Comparison of ENCODE assay signal across 11 cellular contexts in genomic region chr19:5960005-5961001, GRCh38. TPM values are rescaled to one million over a fixed set of nuclear protein-coding genes. Genes with fewer than 3 reads are reported as not detected.
DNase-seq lines count a peak whose midpoint lies in the region; ATAC-seq and TF ChIP-seq lines count a peak whose summit lies in the region.
"Had no signal": no experiment of that assay in that cellular context is flagged by ENCODE, and none has a peak within 500 bp of the region (broad histone marks: within the 10 kb centered on the region; RNA-seq: fewer than 3 reads in every experiment).

No MANE protein-coding gene starts in this region.

- CTCF ChIA-PET in activated CD4-positive, alpha-beta memory T cell treated with anti-CD3 and anti-CD28 coated beads, Interleukin-2, amount 10 ng/mL, durations not matched to agents 7 days and 5 days (lab: Charles Lee), result interaction anchor here (0.6 kb wide), 1 partner anchor 8 kb away, joined by 3 read pairs; no protein-coding TSS in a partner anchor

- DNase-seq in NCI-H1417 (lab: John Stamatoyannopoulos, UW) (peak; percentile 57 to 80 (median 62)), NCI-H1417 treated with DMSO at 0.1 percent for 48 hours (lab: John Stamatoyannopoulos, UW) (no peak), right atrium auricular region (ENCODE audit: low spot score) (no peak), stomach (no peak), NCI-H2107 (lab: John Stamatoyannopoulos, UW) (no peak), germinal center (ENCODE audit: low spot score) (no peak)
- no peak for DNase-seq in activated CD4-positive, alpha-beta memory T cell treated with anti-CD3 and anti-CD28 coated beads, Interleukin-2, amount 10 ng/mL, durations not matched to agents 7 days and 5 days
- DNase-seq: dermis blood vessel endothelial cell; stimulated activated CD4-positive, alpha-beta T cell treated with anti-CD3 and anti-CD28 coated beads, Interleukin-4, amount 100 ng/mL, for 1 hour had no signal

- H3K4me1 ChIP-seq in right atrium auricular region (peaks cover 0 to 98% of the 10 kb centered on the region in 2 donors), stomach (peaks cover 74 to 100% (median 90%) of the 10 kb centered on the region in 4 donors)

- no peak for TF ChIP-seq POLR2A in stomach (IDR thresholded peaks at IDR 0.05)

- POLR2A ChIA-PET in activated CD4-positive, alpha-beta memory T cell treated with anti-CD3 and anti-CD28 coated beads, Interleukin-2, amount 10 ng/mL, durations not matched to agents 7 days and 5 days (lab: Charles Lee), result no interaction called here

- intact Hi-C loops in stomach (cut with DNase I; ENCODE audit: low total_unique reads), result no loop called here

- H3K27me3 ChIP-seq in right atrium auricular region (no peaks in the 10 kb centered on the region), stomach (no peaks in the 10 kb centered on the region)

- peak overlapping the region; percentile 97 for H3K27ac Mint-ChIP-seq in activated CD4-positive, alpha-beta memory T cell treated with anti-CD3 and anti-CD28 coated beads, Interleukin-2, amount 10 ng/mL, durations not matched to agents 7 days and 5 days

- no peak for ATAC-seq in HG02884 (IDR thresholded peaks at IDR 0.05; ENCODE audit: unreplicated experiment)
- ATAC-seq: A549 had no signal

- H3K4me3 ChIP-seq in right atrium auricular region (no peak overlapping the region), stomach (no peak overlapping the region)
- H3K4me3 ChIP-seq: A549 had no signal

- peaks cover 13% of the 10 kb centered on the region for H3K36me3 Mint-ChIP-seq in activated CD4-positive, alpha-beta memory T cell treated with anti-CD3 and anti-CD28 coated beads, Interleukin-2, amount 10 ng/mL, durations not matched to agents 7 days and 5 days (ENCODE audit: low read depth)

- no peaks in the 10 kb centered on the region for H3K27me3 Mint-ChIP-seq in activated CD4-positive, alpha-beta memory T cell treated with anti-CD3 and anti-CD28 coated beads, Interleukin-2, amount 10 ng/mL, durations not matched to agents 7 days and 5 days

- no peak for TF ChIP-seq CTCF in right atrium auricular region (IDR thresholded peaks at IDR 0.05)
- TF ChIP-seq CTCF in stomach (IDR thresholded peaks at IDR 0.05), result no peak

- no peak for TF ChIP-seq EP300 in stomach (IDR thresholded peaks at IDR 0.05)

- 57 to 69% (median 66%) methylated on average over 15 to 18 of the region's 18 CpGs for WGBS in stomach, 5 donors

- no peaks in the 10 kb centered on the region for H3K36me3 ChIP-seq in right atrium auricular region
- peaks cover 0 to 10% (median 3%) of the 10 kb centered on the region in 4 donors for H3K36me3 ChIP-seq in stomach

- peak overlapping the region; percentile 15 for H3K4me3 Mint-ChIP-seq in activated CD4-positive, alpha-beta memory T cell treated with anti-CD3 and anti-CD28 coated beads, Interleukin-2, amount 10 ng/mL, durations not matched to agents 7 days and 5 days

- peaks cover 80% of the 10 kb centered on the region for H3K4me1 Mint-ChIP-seq in activated CD4-positive, alpha-beta memory T cell treated with anti-CD3 and anti-CD28 coated beads, Interleukin-2, amount 10 ng/mL, durations not matched to agents 7 days and 5 days

- H3K9me3 Mint-ChIP-seq in activated CD4-positive, alpha-beta memory T cell treated with anti-CD3 and anti-CD28 coated beads, Interleukin-2, amount 10 ng/mL, durations not matched to agents 7 days and 5 days, result no peaks in the 10 kb centered on the region

- no peaks in the 10 kb centered on the region for H3K9me3 ChIP-seq in right atrium auricular region
- no peaks in the 10 kb centered on the region for H3K9me3 ChIP-seq in stomach
- H3K9me3 ChIP-seq: A549 had no signal

- H3K27ac ChIP-seq in right atrium auricular region, result peak overlapping the region; percentile 79 to 86
- H3K27ac ChIP-seq in stomach, result peak overlapping the region; percentile 9 to 84 (median 75)
- H3K27ac ChIP-seq: A549 had no signal

RNA-seq across cellular contexts. Expression of gene RANBP3, which starts 17.6 kb away (rescaled TPM):
- total RNA-seq in activated CD4-positive, alpha-beta memory T cell treated with anti-CD3 and anti-CD28 coated beads, Interleukin-2, amount 10 ng/mL, durations not matched to agents 7 days and 5 days, result 10 to 100 TPM; 78.1 to 85.1 TPM
- 10 to 100 TPM; 53.6 to 54.7 TPM for total RNA-seq in right atrium auricular region
- 100 to 1,000 TPM in 2 of 5 donors, 10 to 100 TPM in 3; 28.6 to 235 (median 85.9) TPM for total RNA-seq in stomach
- polyA plus RNA-seq in stomach, result 10 to 100 TPM; 27.7 to 34.4 (median 31.2) TPM

RNA-seq across cellular contexts. Expression of gene CAPS, which starts 46.2 kb away (rescaled TPM):
- total RNA-seq in activated CD4-positive, alpha-beta memory T cell treated with anti-CD3 and anti-CD28 coated beads, Interleukin-2, amount 10 ng/mL, durations not matched to agents 7 days and 5 days, result 10 to 100 TPM; 11.8 to 12.5 TPM
- total RNA-seq in right atrium auricular region (1 to 10 TPM; 4.5 to 7.3 TPM), stomach (100 to 1,000 TPM in 1 of 5 donors, 10 to 100 TPM in 4; 27.2 to 143 (median 54.8) TPM)
- 10 to 100 TPM; 34.5 to 50.4 (median 44.0) TPM for polyA plus RNA-seq in stomach

RNA-seq across cellular contexts. Expression of gene VMAC, which starts 55.6 kb away (rescaled TPM):
- 1 to 10 TPM; 7.6 to 7.9 TPM for total RNA-seq in activated CD4-positive, alpha-beta memory T cell treated with anti-CD3 and anti-CD28 coated beads, Interleukin-2, amount 10 ng/mL, durations not matched to agents 7 days and 5 days
- total RNA-seq in right atrium auricular region (1 to 10 TPM; 2.6 to 4.1 TPM), stomach (10 to 100 TPM in 3 of 5 donors, 1 to 10 TPM in 2; 3.6 to 60.8 (median 13.8) TPM)
- 1 to 10 TPM; 4.3 to 5.0 (median 4.7) TPM for polyA plus RNA-seq in stomach

RNA-seq across cellular contexts. Expression of gene NDUFA11, which starts 56.7 kb away (rescaled TPM):
- 100 to 1,000 TPM; 217 to 220 TPM for total RNA-seq in activated CD4-positive, alpha-beta memory T cell treated with anti-CD3 and anti-CD28 coated beads, Interleukin-2, amount 10 ng/mL, durations not matched to agents 7 days and 5 days
- 100 to 1,000 TPM; 368 to 648 TPM for total RNA-seq in right atrium auricular region
- 100 to 1,000 TPM in 4 of 5 donors, 10 to 100 TPM in 1; 22.2 to 474 (median 130) TPM for total RNA-seq in stomach
- polyA plus RNA-seq in stomach, result 100 to 1,000 TPM; 490 to 524 (median 492) TPM

Comparison
In these comparisons a context has a peak if more than half of its experiments do, and no peak if none do; other contexts are left out.
1. DNase-seq: peak in NCI-H1417 (3 of 3); none in NCI-H1417 treated with DMSO at 0.1 percent for 48 hours (single experiment), activated CD4-positive, alpha-beta memory T cell treated with anti-CD3 and anti-CD28 coated beads, Interleukin-2, amount 10 ng/mL, durations not matched to agents 7 days and 5 days (single experiment), right atrium auricular region (single experiment), stomach (single experiment), NCI-H2107 (single experiment) and germinal center (single experiment).